Comparison of ENCODE assay signal across 2 cellular contexts in the genomic region with DNA sequence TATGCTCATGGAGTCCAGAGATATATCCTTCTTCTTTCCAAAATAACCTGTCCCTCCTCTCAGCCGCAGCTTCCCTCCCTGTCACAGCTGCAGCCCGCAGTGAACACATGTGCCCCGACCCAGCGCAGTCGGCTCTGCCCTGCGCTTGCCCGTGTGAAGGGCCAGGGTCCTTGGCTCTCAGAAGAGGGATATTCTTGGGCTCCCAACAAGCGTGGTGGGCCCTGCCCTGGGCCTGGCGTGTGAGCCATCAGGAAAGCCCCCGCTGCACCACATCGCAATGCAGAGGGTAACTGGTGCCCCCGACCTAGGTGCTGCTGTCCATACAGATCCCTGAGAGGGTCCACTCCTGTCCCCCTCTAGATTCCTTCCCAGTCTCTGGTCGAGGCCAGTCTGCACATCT.
A peak's percentile ranks its signal among the peaks of the same experiment; 100 is the strongest.
TF ChIP-seq lines count a peak whose summit lies in the region.

No MANE protein-coding gene starts in this region.

TF ChIP-seq in IMR-90, 13 proteins besides CTCF, POLR2A, EP300 and RAD21 (continued from another document):
- TF ChIP-seq, protein P1, sequence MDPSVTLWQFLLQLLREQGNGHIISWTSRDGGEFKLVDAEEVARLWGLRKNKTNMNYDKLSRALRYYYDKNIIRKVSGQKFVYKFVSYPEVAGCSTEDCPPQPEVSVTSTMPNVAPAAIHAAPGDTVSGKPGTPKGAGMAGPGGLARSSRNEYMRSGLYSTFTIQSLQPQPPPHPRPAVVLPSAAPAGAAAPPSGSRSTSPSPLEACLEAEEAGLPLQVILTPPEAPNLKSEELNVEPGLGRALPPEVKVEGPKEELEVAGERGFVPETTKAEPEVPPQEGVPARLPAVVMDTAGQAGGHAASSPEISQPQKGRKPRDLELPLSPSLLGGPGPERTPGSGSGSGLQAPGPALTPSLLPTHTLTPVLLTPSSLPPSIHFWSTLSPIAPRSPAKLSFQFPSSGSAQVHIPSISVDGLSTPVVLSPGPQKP (IDR thresholded peaks at IDR 0.05; ENCODE audit: borderline replicate concordance, low read depth, low read length) = no peak
- no peak for TF ChIP-seq FOS (IDR thresholded peaks at IDR 0.05; ENCODE audit: low read depth, low read length)
- no peak for TF ChIP-seq RFX5 (IDR thresholded peaks at IDR 0.05; ENCODE audit: low read depth, low read length)
- no peak for TF ChIP-seq BHLHE40 (IDR thresholded peaks at IDR 0.05; ENCODE audit: low read depth, low read length)
- TF ChIP-seq NFE2L2 (IDR thresholded peaks at IDR 0.05; ENCODE audit: low read depth, low read length) = no peak
- TF ChIP-seq, protein P2, sequence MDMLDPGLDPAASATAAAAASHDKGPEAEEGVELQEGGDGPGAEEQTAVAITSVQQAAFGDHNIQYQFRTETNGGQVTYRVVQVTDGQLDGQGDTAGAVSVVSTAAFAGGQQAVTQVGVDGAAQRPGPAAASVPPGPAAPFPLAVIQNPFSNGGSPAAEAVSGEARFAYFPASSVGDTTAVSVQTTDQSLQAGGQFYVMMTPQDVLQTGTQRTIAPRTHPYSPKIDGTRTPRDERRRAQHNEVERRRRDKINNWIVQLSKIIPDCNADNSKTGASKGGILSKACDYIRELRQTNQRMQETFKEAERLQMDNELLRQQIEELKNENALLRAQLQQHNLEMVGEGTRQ (IDR thresholded peaks at IDR 0.05; ENCODE audit: low read depth, low read length) = no peak
- TF ChIP-seq MAFK (IDR thresholded peaks at IDR 0.05; ENCODE audit: low read depth, low read length) = no peak
- TF ChIP-seq MXI1 (IDR thresholded peaks at IDR 0.05; ENCODE audit: borderline replicate concordance, low read depth, low read length) = no peak
- no peak for TF ChIP-seq MAZ (IDR thresholded peaks at IDR 0.05; ENCODE audit: borderline replicate concordance, low read depth, low read length)
- no peak for TF ChIP-seq CEBPB (IDR thresholded peaks at IDR 0.05; ENCODE audit: low read depth, low read length)
- no peak for TF ChIP-seq CHD1 (IDR thresholded peaks at IDR 0.05; ENCODE audit: low read depth, low read length)

TF ChIP-seq in K562, 482 proteins besides CTCF, POLR2A, EP300 and RAD21 (continued from another document):
- no peak for TF ChIP-seq ZNF217 (CRISPR knock-in tag; IDR thresholded peaks at IDR 0.05)
- TF ChIP-seq, protein P3, sequence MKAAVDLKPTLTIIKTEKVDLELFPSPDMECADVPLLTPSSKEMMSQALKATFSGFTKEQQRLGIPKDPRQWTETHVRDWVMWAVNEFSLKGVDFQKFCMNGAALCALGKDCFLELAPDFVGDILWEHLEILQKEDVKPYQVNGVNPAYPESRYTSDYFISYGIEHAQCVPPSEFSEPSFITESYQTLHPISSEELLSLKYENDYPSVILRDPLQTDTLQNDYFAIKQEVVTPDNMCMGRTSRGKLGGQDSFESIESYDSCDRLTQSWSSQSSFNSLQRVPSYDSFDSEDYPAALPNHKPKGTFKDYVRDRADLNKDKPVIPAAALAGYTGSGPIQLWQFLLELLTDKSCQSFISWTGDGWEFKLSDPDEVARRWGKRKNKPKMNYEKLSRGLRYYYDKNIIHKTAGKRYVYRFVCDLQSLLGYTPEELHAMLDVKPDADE (conservative IDR thresholded peaks at IDR 0.05; ENCODE audit: control insufficient read depth, low read depth, low read length) = no peak
- TF ChIP-seq ZSCAN32 (CRISPR knock-in tag; IDR thresholded peaks at IDR 0.05) = no peak
- no peak for TF ChIP-seq E2F3 (CRISPR knock-in tag; IDR thresholded peaks at IDR 0.05)
- no peak for TF ChIP-seq ZNF408 (CRISPR knock-in tag; IDR thresholded peaks at IDR 0.05; ENCODE audit: low read depth)
- 0 out of 2 replicates have a peak, but pooled peaks have one; percentile 20 for TF ChIP-seq POLR2G (IDR thresholded peaks at IDR 0.05; ENCODE audit: low read depth, low read length)
